8 cellular contexts compared by ENCODE assay signal in the genomic region with DNA sequence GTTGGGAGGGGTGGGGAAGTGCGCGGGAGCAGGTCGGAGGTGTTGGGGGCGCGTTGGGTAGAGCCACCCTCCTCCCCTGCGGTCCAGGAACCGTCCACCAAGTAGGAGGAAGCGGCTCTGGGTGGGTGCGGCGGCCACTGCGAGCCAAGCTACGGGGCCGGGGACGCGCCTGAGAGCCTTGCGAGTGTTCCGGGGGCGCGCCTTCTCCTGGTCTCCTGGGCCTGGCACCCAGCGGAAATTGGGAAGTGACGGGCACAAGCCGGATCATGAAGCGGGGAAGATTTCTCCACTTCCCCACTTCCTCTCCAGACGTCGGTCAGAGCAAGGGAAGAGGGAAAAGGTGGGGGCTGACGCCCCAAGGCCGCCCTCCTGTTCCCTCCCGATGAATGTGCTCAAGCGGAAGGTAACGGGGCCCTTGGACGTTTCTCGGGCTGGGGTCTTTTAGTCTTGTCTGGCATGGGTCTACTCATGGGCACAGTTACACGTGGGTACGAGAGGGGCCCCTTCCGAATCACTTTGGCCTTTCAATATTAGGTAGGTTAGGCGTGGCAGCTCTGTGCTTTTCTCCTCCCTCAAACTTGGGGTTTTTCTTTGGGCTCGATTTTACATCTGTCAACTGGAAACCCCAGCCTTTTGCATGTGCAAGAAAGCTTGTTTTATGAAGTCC. TPM values are rescaled to one million over a fixed set of nuclear protein-coding genes. Genes with fewer than 3 reads are reported as not detected.
DNase-seq lines count a peak whose midpoint lies in the region; ATAC-seq and TF ChIP-seq lines count a peak whose summit lies in the region.

No MANE protein-coding gene starts in this region.

- H3K36me3 ChIP-seq in GM23248 (ENCODE audit: low read depth) (peaks cover 5% of the 10 kb centered on the region; the same call in 1 of the 2 replicates), neural progenitor cell (no peaks in the 10 kb centered on the region)

- H3K27me3 ChIP-seq in GM23248 (replicated peaks; ENCODE audit: insufficient read depth) (no peaks in the 10 kb centered on the region), neural progenitor cell (no peaks in the 10 kb centered on the region)

- H3K9ac ChIP-seq in GM23248 (peak overlapping the region; percentile 96), neural progenitor cell (peak overlapping the region; percentile 61)

- H3K4me2 ChIP-seq in GM23248 (ENCODE audit: unreplicated experiment) = peak overlapping the region; percentile 99
- H3K4me2 ChIP-seq in neural progenitor cell = peak overlapping the region; percentile 100

- peak overlapping the region; percentile 80 for H3K27ac Mint-ChIP-seq in neural progenitor cell

- peaks cover 68% of the 10 kb centered on the region for H3K79me2 ChIP-seq in GM23248 (ENCODE audit: insufficient read depth)
- peaks cover 67% of the 10 kb centered on the region for H3K79me2 ChIP-seq in neural progenitor cell (ENCODE audit: low read depth)

- WGBS in GM23248 (ENCODE audit: low coverage in 1 of 2, low lambda C conversion rate in 2 of 2, missing lambda C conversion rate in 2 of 2), 2 experiments = 1% methylated on average over 29 to 33 of the region's 37 CpGs

- H4K20me1 ChIP-seq in GM23248 (ENCODE audit: insufficient read depth) = peaks cover 21% of the 10 kb centered on the region
- H4K20me1 ChIP-seq in neural progenitor cell (ENCODE audit: low read depth) = peaks cover 57% of the 10 kb centered on the region

- peak overlapping the region; percentile 98 for H3K4me3 Mint-ChIP-seq in neural progenitor cell

- H3K9me3 Mint-ChIP-seq in neural progenitor cell = no peaks in the 10 kb centered on the region

- peak overlapping the region; percentile 97 for H3K4me3 ChIP-seq in AG10803 (ENCODE audit: low read length)
- peak overlapping the region; percentile 89 for H3K4me3 ChIP-seq in GM23248
- H3K4me3 ChIP-seq in epithelial cell of proximal tubule (ENCODE audit: low read depth, low read length) = peak overlapping the region; percentile 68
- H3K4me3 ChIP-seq in neural progenitor cell = peak overlapping the region; percentile 82

- no peak overlapping the region for H2AFZ ChIP-seq in GM23248
- H2AFZ ChIP-seq in neural progenitor cell (replicated peaks) = no peak overlapping the region

- no peaks in the 10 kb centered on the region for H3K9me2 ChIP-seq in GM23248 (ENCODE audit: insufficient read depth)

- H3K27me3 Mint-ChIP-seq in neural progenitor cell (ENCODE audit: insufficient read depth, low read depth) = no peaks in the 10 kb centered on the region

- peaks cover 35% of the 10 kb centered on the region for H3K4me1 Mint-ChIP-seq in neural progenitor cell

- H3K36me3 Mint-ChIP-seq in neural progenitor cell = peaks cover 26% of the 10 kb centered on the region

- peaks cover 30% of the 10 kb centered on the region for H3K4me1 ChIP-seq in GM23248 (ENCODE audit: insufficient read depth)
- H3K4me1 ChIP-seq in neural progenitor cell = peaks cover 34% of the 10 kb centered on the region

- in situ Hi-C loops in GM23248 (cut with MboI) = no loop called here

- peaks cover 29% of the 10 kb centered on the region for H3F3A ChIP-seq in GM23248 (ENCODE audit: insufficient read depth)
- H3F3A ChIP-seq in neural progenitor cell (ENCODE audit: low read depth) = peaks cover 51% of the 10 kb centered on the region

- no peak for ATAC-seq in GM21786 (IDR thresholded peaks at IDR 0.05; ENCODE audit: unreplicated experiment)

- DNase-seq in AG10803 (ENCODE audit: low read depth) (peak; percentile 60), GM23248 (peak; percentile 91), SKM-1 treated with dmso at 0.1 percent for 144 hours (lab: John Stamatoyannopoulos, UW; ENCODE audit: unreplicated experiment) (peak; percentile 73), epithelial cell of proximal tubule (ENCODE audit: low read depth) (no peak), neural progenitor cell (ENCODE audit: low spot score) (no peak), islet precursor cell (no peak), NCI-H524 (lab: John Stamatoyannopoulos, UW) (no peak)

- TF ChIP-seq CTCF in AG10803 (conservative IDR thresholded peaks at IDR 0.05; ENCODE audit: low read length) (no peak), epithelial cell of proximal tubule (conservative IDR thresholded peaks at IDR 0.05; ENCODE audit: low read depth, low read length) (no peak), neural progenitor cell (IDR thresholded peaks at IDR 0.05) (no peak)

- no peaks in the 10 kb centered on the region for H3K9me3 ChIP-seq in GM23248 (ENCODE audit: low read depth)
- H3K9me3 ChIP-seq in neural progenitor cell (ENCODE audit: low read depth) = no peaks in the 10 kb centered on the region

- H3K27ac ChIP-seq in GM23248 = peak overlapping the region; percentile 97
- H3K27ac ChIP-seq in neural progenitor cell = no peak overlapping the region

RNA-seq across cellular contexts. Expression of a gene that starts 0.9 kb away (rescaled TPM):
- 23.5 and 28.4 TPM in 2 replicates for total RNA-seq in GM23248 (2014; rRNA removed; shearing (Covaris generic))
- polyA plus RNA-seq in GM23248 (2016; fragmentation: Nextera tagmentation; extraction: Ambion mirVana) = 40.6 and 42.6 TPM in 2 replicates
- 40.4 and 73.7 TPM in 2 replicates for total RNA-seq in epithelial cell of proximal tubule
- total RNA-seq in neural progenitor cell (ENCODE audit: low replicate concordance) = 38.2 and 63.8 TPM in 2 replicates

RNA-seq across cellular contexts. Expression of a gene that starts 21.2 kb away (rescaled TPM):
- 79.0 and 81.4 TPM in 2 replicates for total RNA-seq in GM23248 (2014; rRNA removed; shearing (Covaris generic))
- 121 and 125 TPM in 2 replicates for polyA plus RNA-seq in GM23248 (2016; fragmentation: Nextera tagmentation; extraction: Ambion mirVana)
- total RNA-seq in epithelial cell of proximal tubule (105 and 133 TPM in 2 replicates), neural progenitor cell (ENCODE audit: low replicate concordance) (172 and 206 TPM in 2 replicates)

RNA-seq across cellular contexts. Expression of a gene that starts 24.3 kb away (rescaled TPM):
- 28.0 and 29.5 TPM in 2 replicates for total RNA-seq in GM23248 (2014; rRNA removed; shearing (Covaris generic))
- 44.1 and 44.2 TPM in 2 replicates for polyA plus RNA-seq in GM23248 (2016; fragmentation: Nextera tagmentation; extraction: Ambion mirVana)
- 19.4 and 22.1 TPM in 2 replicates for total RNA-seq in epithelial cell of proximal tubule
- 44.3 and 76.1 TPM in 2 replicates for total RNA-seq in neural progenitor cell (ENCODE audit: low replicate concordance)

RNA-seq across cellular contexts. Expression of a gene that starts 24.4 kb away (rescaled TPM):
- total RNA-seq in GM23248 (2014; rRNA removed; shearing (Covaris generic)) = 0.11 and 0.13 TPM in 2 replicates
- 0.39 and 0.40 TPM in 2 replicates for polyA plus RNA-seq in GM23248 (2016; fragmentation: Nextera tagmentation; extraction: Ambion mirVana)
- total RNA-seq in epithelial cell of proximal tubule = 0.14 and 0.52 TPM in 2 replicates
- 0.22 and 1.2 TPM in 2 replicates for total RNA-seq in neural progenitor cell (ENCODE audit: low replicate concordance)

RNA-seq across cellular contexts. Expression of a gene that starts 48.9 kb away (rescaled TPM):
- total RNA-seq in GM23248 (2014; rRNA removed; shearing (Covaris generic)) = 67.7 and 72.6 TPM in 2 replicates
- 53.6 and 59.2 TPM in 2 replicates for polyA plus RNA-seq in GM23248 (2016; fragmentation: Nextera tagmentation; extraction: Ambion mirVana)
- total RNA-seq in epithelial cell of proximal tubule (6.7 and 15.2 TPM in 2 replicates), neural progenitor cell (ENCODE audit: low replicate concordance) (1.1 TPM in 1 of 2 replicates, not detected in the other)

Comparison
In these comparisons a context has a peak if more than half of its experiments do, and no peak if none do; other contexts are left out.
1. DNase-seq: peak in AG10803 (single experiment), GM23248 (single experiment) and SKM-1 treated with dmso at 0.1 percent for 144 hours (single experiment); none in epithelial cell of proximal tubule (single experiment), neural progenitor cell (single experiment), islet precursor cell (single experiment) and NCI-H524 (0 of 2).
2. Peak in every context shown above with its lines, with median percentiles within 50 percentile points of each other: H3K4me3 ChIP-seq.